ENCODE assay signal across 12 cellular contexts in genomic region chr20:24955045-24955444, GRCh38. TPM values are rescaled to one million over a fixed set of nuclear protein-coding genes. Genes with fewer than 3 reads are reported as not detected.
DNase-seq lines count a peak whose midpoint lies in the region; ATAC-seq and TF ChIP-seq lines count a peak whose summit lies in the region.
"Had no signal": no experiment of that assay in that cellular context is flagged by ENCODE, and none has a peak within 500 bp of the region (broad histone marks: within the 10 kb centered on the region; RNA-seq: fewer than 3 reads in every experiment).

No MANE protein-coding gene starts in this region.

- TF ChIP-seq POLR2A in uterus (IDR thresholded peaks at IDR 0.05), result no peak

- CTCF ChIA-PET in RWPE1 (lab: Yijun Ruan, JAX), result interaction anchor here (0.6 to 1.2 kb wide), 3 partner anchors 24 to 1871 kb away, joined by 3 to 4 read pairs (median 4); no protein-coding TSS in a partner anchor

- H3K27me3 Mint-ChIP-seq in chondrocyte (ENCODE audit: low read depth), result no peaks in the 10 kb centered on the region

- no peaks in the 10 kb centered on the region for H3K4me1 Mint-ChIP-seq in chondrocyte (ENCODE audit: low read depth)

- intact Hi-C loops in uterus (cut with DNase I; ENCODE audit: low total_unique reads), result no loop called here

- no peak overlapping the region for H3K4me3 Mint-ChIP-seq in chondrocyte (ENCODE audit: unreplicated experiment)

- DNase-seq in chondrocyte (ENCODE audit: low spot score), result peak; percentile 27
- DNase-seq in NCI-H2029 (lab: John Stamatoyannopoulos, UW), result no peak
- no peak for DNase-seq in RWPE1 (ENCODE audit: low spot score)
- no peak for DNase-seq in uterus
- no peak for DNase-seq in SW 1271 (lab: John Stamatoyannopoulos, UW)
- DNase-seq: GM23248 had no signal

- H3K27ac ChIP-seq in RWPE1 (no peak overlapping the region), uterus (no peak overlapping the region)
- H3K27ac ChIP-seq: GM23248, parathyroid adenoma, vagina had no signal

- H3K9me3 ChIP-seq in uterus, result no peaks in the 10 kb centered on the region
- H3K9me3 ChIP-seq: vagina had no signal

- H3K36me3 Mint-ChIP-seq in chondrocyte (ENCODE audit: low read depth), result peaks cover 2% of the 10 kb centered on the region

- no peak overlapping the region for H3K27ac Mint-ChIP-seq in chondrocyte (ENCODE audit: unreplicated experiment)

- no peaks in the 10 kb centered on the region for H3K36me3 ChIP-seq in uterus

- H3K27me3 ChIP-seq in uterus, result no peaks in the 10 kb centered on the region
- H3K27me3 ChIP-seq: vagina had no signal

- H3K4me1 ChIP-seq in uterus, result no peaks in the 10 kb centered on the region
- H3K4me1 ChIP-seq: parathyroid adenoma, vagina had no signal

- TF ChIP-seq CTCF in chondrocyte (IDR thresholded peaks at IDR 0.05) (no peak), RWPE1 (conservative IDR thresholded peaks at IDR 0.05; ENCODE audit: low read depth) (no peak), uterus (IDR thresholded peaks at IDR 0.05) (no peak)

- POLR2A ChIA-PET in RWPE1 (lab: Yijun Ruan, JAX; ENCODE audit: low non-redundant PET), result interaction anchor here (0.6 kb wide), 1 partner anchor 17 kb away, joined by 3 read pairs; no protein-coding TSS in a partner anchor

- no peaks in the 10 kb centered on the region for H3K9me3 Mint-ChIP-seq in chondrocyte (ENCODE audit: low read depth)

- no peak overlapping the region for H3K4me3 ChIP-seq in uterus
- H3K4me3 ChIP-seq: GM23248, vagina had no signal

- ATAC-seq in GM18498 (IDR thresholded peaks at IDR 0.05; ENCODE audit: unreplicated experiment), result peak; percentile 81
- peak; percentile 83 for ATAC-seq in GM21367 (IDR thresholded peaks at IDR 0.05; ENCODE audit: unreplicated experiment)
- ATAC-seq in HG03457 (IDR thresholded peaks at IDR 0.05; ENCODE audit: unreplicated experiment), result peak; percentile 72

RNA-seq across cellular contexts. Expression of gene CST7, which starts 6.0 kb away (rescaled TPM):
- total RNA-seq in chondrocyte, result not detected in 3 replicates
- total RNA-seq in uterus, result 1 to 10 TPM in 2 of 4 donors, under 1 TPM in 1, not detected in 1; 0.97 to 1.8 (median 1.2) TPM
- total RNA-seq: epithelial cell of proximal tubule, GM23248 had no signal

RNA-seq across cellular contexts. Expression of gene APMAP, which starts 37.5 kb away (rescaled TPM):
- total RNA-seq in chondrocyte (77.7 to 82.2 TPM (median 79.9 TPM) in 3 replicates), uterus (10 to 100 TPM; 18.8 to 78.7 (median 57.7) TPM)
